23 cellular contexts compared by ENCODE assay signal in genomic region chr5:179453616-179454015, GRCh38.
"Had no signal": no experiment of that assay in that cellular context is flagged by ENCODE, and none has a peak within 500 bp of the region (broad histone marks: within the 10 kb centered on the region; RNA-seq: fewer than 3 reads in every experiment).

No MANE protein-coding gene starts in this region.

- H3K27ac Mint-ChIP-seq: IgD-negative memory B cell had no signal

- H3K27ac ChIP-seq: HL-60, KMS-11, RWPE1 had no signal

- ATAC-seq: PC-3, SK-N-SH treated with all-trans-retinoic acid at 6 μM for 48 hours had no signal

- DNase-seq: MV-4-11, NCI-H1048, NCI-H1105, NCI-H1417 treated with DMSO at 0.1 percent for 48 hours, NCI-H146, NCI-H187, NCI-H2029, NCI-H2081 treated with DMSO at 0.1 percent for 48 hours, NCI-H2171, NCI-H226, NCI-H446, NCI-H510A, NCI-H524 treated with DMSO at 0.1 percent for 48 hours, NCI-H69, NCI-H774, PC-3, SHP77 had no signal

- H3K36me3 Mint-ChIP-seq: IgD-negative memory B cell had no signal

- H3K4me3 ChIP-seq: K562 had no signal
